28 cellular contexts compared by ENCODE assay signal in genomic region chr5:99177796-99178195, GRCh38.
"Had no signal": no experiment of that assay in that cellular context is flagged by ENCODE, and none has a peak within 500 bp of the region (broad histone marks: within the 10 kb centered on the region; RNA-seq: fewer than 3 reads in every experiment).

No MANE protein-coding gene starts in this region.

- H3K27me3 Mint-ChIP-seq: effector memory CD8-positive, alpha-beta T cell had no signal

- ATAC-seq: effector memory CD8-positive, alpha-beta T cell; esophagus mucosa; foreskin keratinocyte; gastrocnemius medialis; gastroesophageal sphincter; heart left ventricle; heart right ventricle had no signal

- H3K36me3 ChIP-seq: colonic mucosa, esophagus muscularis mucosa, esophagus squamous epithelium, gastrocnemius medialis, gastroesophageal sphincter, heart left ventricle, heart right ventricle had no signal

- H3K9me3 Mint-ChIP-seq: dendritic cell treated with granulocyte-macrophage colony-stimulating factor and Interleukin-4, amounts not matched to agents 40 ng/mL and 50 ng/mL, for 4 days; endodermal cell had no signal

- H3K4me2 ChIP-seq: hepatocyte had no signal

- DNase-seq: colonic mucosa; cortex of kidney; dermis blood vessel endothelial cell; dorsolateral prefrontal cortex; effector CD4-positive, alpha-beta T cell; effector CD8-positive, alpha-beta T cell; effector memory CD4-positive, alpha-beta T cell; effector memory CD8-positive, alpha-beta T cell; endodermal cell; erythroblast; esophagus squamous epithelium; foreskin fibroblast; foreskin keratinocyte; gastrocnemius medialis; glutamatergic neuron; head of caudate nucleus; heart left ventricle; heart right ventricle had no signal

- H3K4me3 ChIP-seq: colonic mucosa, coronary artery, dorsolateral prefrontal cortex, esophagus muscularis mucosa, esophagus squamous epithelium, gastrocnemius medialis, gastroesophageal sphincter, heart left ventricle, heart right ventricle, hepatocyte had no signal

- H3K79me2 ChIP-seq: hepatocyte had no signal

- H3K27ac ChIP-seq: colonic mucosa, coronary artery, dorsolateral prefrontal cortex, epithelial cell of prostate, esophagus muscularis mucosa, esophagus squamous epithelium, foreskin keratinocyte, gastrocnemius medialis, gastroesophageal sphincter, heart left ventricle, heart right ventricle, hepatocyte had no signal

- H3K4me3 Mint-ChIP-seq: dendritic cell treated with granulocyte-macrophage colony-stimulating factor and Interleukin-4, amounts not matched to agents 40 ng/mL and 50 ng/mL, for 4 days; effector memory CD8-positive, alpha-beta T cell; endodermal cell had no signal

- H3K9me3 ChIP-seq: colonic mucosa, esophagus muscularis mucosa, esophagus squamous epithelium, gastrocnemius medialis, gastroesophageal sphincter, heart left ventricle had no signal

- H3K27ac Mint-ChIP-seq: dendritic cell treated with granulocyte-macrophage colony-stimulating factor and Interleukin-4, amounts not matched to agents 40 ng/mL and 50 ng/mL, for 4 days; effector memory CD8-positive, alpha-beta T cell; endodermal cell had no signal

- H3K4me1 ChIP-seq: colonic mucosa, esophagus muscularis mucosa, esophagus squamous epithelium, foreskin keratinocyte, gastrocnemius medialis, gastroesophageal sphincter, heart left ventricle, heart right ventricle had no signal

- H3K27me3 ChIP-seq: colonic mucosa, dorsolateral prefrontal cortex, esophagus muscularis mucosa, esophagus squamous epithelium, foreskin keratinocyte, gastrocnemius medialis, gastroesophageal sphincter, heart left ventricle, heart right ventricle, hepatocyte had no signal

- H2AFZ ChIP-seq: hepatocyte had no signal

- H3K4me1 Mint-ChIP-seq: endodermal cell had no signal

- FAIRE-seq: colon, endometrium, frontal cortex had no signal
